In genomic region chr15:64444836-64445235, GRCh38 we compare ENCODE assay signal across 16 cellular contexts. TPM values are rescaled to one million over a fixed set of nuclear protein-coding genes. Genes with fewer than 3 reads are reported as not detected.
DNase-seq lines count a peak whose midpoint lies in the region; ATAC-seq, FAIRE-seq and TF ChIP-seq lines count a peak whose summit lies in the region.
"Had no signal": no experiment of that assay in that cellular context is flagged by ENCODE, and none has a peak within 500 bp of the region (broad histone marks: within the 10 kb centered on the region; RNA-seq: fewer than 3 reads in every experiment).

No MANE protein-coding gene starts in this region.

- H3K4me1 Mint-ChIP-seq in activated naive CD4-positive, alpha-beta T cell treated with anti-CD3 and anti-CD28 coated beads, Interleukin-2, amount 50 U/mL, for 24 hours, result peaks cover 56% of the 10 kb centered on the region

- intact Hi-C loops in endothelial cell of umbilical vein (cut with micrococcal nuclease), result loop anchor here (1.0 kb wide), 2 partner anchors 15 to 91 kb away; partner anchors contain the start of gene ZNF609
- intact Hi-C loops in thyroid gland (cut with DNase I), result no loop called here
- intact Hi-C loops in colonic mucosa (cut with DNase I), result no loop called here

- H3K27ac Mint-ChIP-seq in activated naive CD4-positive, alpha-beta T cell treated with anti-CD3 and anti-CD28 coated beads, Interleukin-2, amount 50 U/mL, for 24 hours, result peak overlapping the region; percentile 98

- peaks cover 22% of the 10 kb centered on the region for H3K4me1 ChIP-seq in RWPE2 (ENCODE audit: insufficient read depth, poor library complexity, severe bottlenecking)
- peaks cover 34% of the 10 kb centered on the region for H3K4me1 ChIP-seq in endothelial cell of umbilical vein (ENCODE audit: control insufficient read depth, extremely low read depth, insufficient read depth, low read length)
- H3K4me1 ChIP-seq in thyroid gland, result peaks cover 8 to 17% of the 10 kb centered on the region in 2 donors
- no peaks in the 10 kb centered on the region for H3K4me1 ChIP-seq in colonic mucosa
- H3K4me1 ChIP-seq in HAP-1, result no peaks in the 10 kb centered on the region; the same call in 1 of the 2 replicates

- no peaks in the 10 kb centered on the region for H3K79me2 ChIP-seq in endothelial cell of umbilical vein (ENCODE audit: control insufficient read depth, insufficient read depth, low read length)

- in situ Hi-C loops in HAP-1 (cut with MboI; ENCODE audit: low sequenced_read_pairs), result no loop called here

- CTCF ChIA-PET in endothelial cell of umbilical vein (lab: Charles Lee), result interaction anchor here (1.5 to 3.1 kb wide), 2 partner anchors 12 to 15 kb away, joined by 3 to 14 read pairs; partner anchors contain the start of gene ZNF609

- H3K9ac ChIP-seq in endothelial cell of umbilical vein (replicated peaks; ENCODE audit: extremely low read depth, insufficient read depth, low read length), result peak overlapping the region; percentile 75
- no peak overlapping the region for H3K9ac ChIP-seq in colonic mucosa (ENCODE audit: low read depth in 2 of 2, low read length in 2 of 2)

- no peak for ATAC-seq in RWPE2 (ENCODE audit: low read depth)
- ATAC-seq: body of pancreas had no signal

- no peaks in the 10 kb centered on the region for H3K9me3 Mint-ChIP-seq in activated naive CD4-positive, alpha-beta T cell treated with anti-CD3 and anti-CD28 coated beads, Interleukin-2, amount 50 U/mL, for 24 hours
- H3K9me3 Mint-ChIP-seq: memory B cell had no signal

- H3K4me3 ChIP-seq in RWPE2 (ENCODE audit: severe bottlenecking), result no peak overlapping the region
- H3K4me3 ChIP-seq in endothelial cell of umbilical vein (replicated peaks in 1 of 3; ENCODE audit: insufficient read depth in 1 of 3, low read depth in 1 of 3, low read length in 3 of 3), result peak overlapping the region in 1 of 3 experiments; percentile 58
- H3K4me3 ChIP-seq in thyroid gland (replicated peaks in 1 of 3), result no peak overlapping the region
- H3K4me3 ChIP-seq in colonic mucosa, result no peak overlapping the region
- no peak overlapping the region for H3K4me3 ChIP-seq in HAP-1
- H3K4me3 ChIP-seq: body of pancreas, pancreas, tibial nerve had no signal

- no peak for TF ChIP-seq CTCF in RWPE2 (IDR thresholded peaks at IDR 0.05; ENCODE audit: poor library complexity, severe bottlenecking)
- no peak for TF ChIP-seq CTCF in endothelial cell of umbilical vein (IDR thresholded peaks at IDR 0.05; ENCODE audit: extremely low read depth in 1 of 2, insufficient read depth in 1 of 2, low read depth in 1 of 2, low read length in 2 of 2)
- TF ChIP-seq CTCF in thyroid gland (IDR thresholded peaks at IDR 0.05), result no peak
- no peak for TF ChIP-seq CTCF in colonic mucosa (IDR thresholded peaks at IDR 0.05)

- DNase-seq in activated naive CD4-positive, alpha-beta T cell treated with Interleukin-2 at 50 U/mL for 16 hours, result no peak
- DNase-seq in RWPE2 (ENCODE audit: low spot score), result no peak
- DNase-seq in endothelial cell of umbilical vein (ENCODE audit: low read depth, low spot score), result no peak
- DNase-seq in thyroid gland, result no peak
- DNase-seq in colonic mucosa, result no peak
- DNase-seq in nucleus accumbens (lab: John Stamatoyannopoulos, UW), result no peak
- no peak for DNase-seq in HAP-1 (ENCODE audit: low spot score in 2 of 2)
- DNase-seq: activated CD8-positive, alpha-beta memory T cell treated with anti-CD3 and anti-CD28 coated beads, Interleukin-2, amount 50 U/mL, for 4 hours; NCI-H2029 treated with DMSO at 0.1 percent for 48 hours; NCI-H82; Right ventricle myocardium superior had no signal

- H3K9me1 ChIP-seq in endothelial cell of umbilical vein (replicated peaks; ENCODE audit: control insufficient read depth, extremely low read depth, insufficient read depth, low read length), result no peaks in the 10 kb centered on the region

- no peaks in the 10 kb centered on the region for H3K27me3 Mint-ChIP-seq in activated naive CD4-positive, alpha-beta T cell treated with anti-CD3 and anti-CD28 coated beads, Interleukin-2, amount 50 U/mL, for 24 hours
- H3K27me3 Mint-ChIP-seq: memory B cell had no signal

- POLR2A ChIA-PET in endothelial cell of umbilical vein (lab: Charles Lee), result interaction anchor here (0.8 kb wide), 1 partner anchor 40 kb away, joined by 3 read pairs; no protein-coding TSS in a partner anchor

- BruUV-seq in endothelial cell of umbilical vein (replicated peaks; lab: Mats Ljungman, UMichigan), result TSS peak; percentile 77

- H4K20me1 ChIP-seq in endothelial cell of umbilical vein (replicated peaks; ENCODE audit: control insufficient read depth, extremely low read depth, insufficient read depth, low read length), result no peaks in the 10 kb centered on the region

- H3K4me2 ChIP-seq in endothelial cell of umbilical vein (ENCODE audit: insufficient read depth, low read length), result peak overlapping the region; percentile 82

- H3K27me3 ChIP-seq in RWPE2 (ENCODE audit: insufficient read depth, poor library complexity, severe bottlenecking) (no peaks in the 10 kb centered on the region), endothelial cell of umbilical vein (ENCODE audit: control insufficient read depth in 2 of 2, insufficient read depth in 2 of 2, low read length in 2 of 2) (no peaks in the 10 kb centered on the region), thyroid gland (no peaks in the 10 kb centered on the region), colonic mucosa (no peaks in the 10 kb centered on the region), HAP-1 (ENCODE audit: low read depth) (no peaks in the 10 kb centered on the region)
- H3K27me3 ChIP-seq: body of pancreas, pancreas, tibial nerve had no signal

- peaks cover 45% of the 10 kb centered on the region for H3K36me3 ChIP-seq in RWPE2 (ENCODE audit: low read depth)
- peaks cover 3 to 7% of the 10 kb centered on the region in 2 experiments for H3K36me3 ChIP-seq in endothelial cell of umbilical vein (ENCODE audit: control insufficient read depth in 2 of 2, extremely low read depth in 1 of 2, insufficient read depth in 2 of 2, low read length in 2 of 2)
- H3K36me3 ChIP-seq in thyroid gland, result peaks cover 12 to 18% of the 10 kb centered on the region in 2 donors
- H3K36me3 ChIP-seq in colonic mucosa, result no peaks in the 10 kb centered on the region
- peaks cover 8% of the 10 kb centered on the region; the same call in 1 of the 2 replicates for H3K36me3 ChIP-seq in HAP-1 (replicated peaks)

- no peak for TF ChIP-seq POLR2A in endothelial cell of umbilical vein (IDR thresholded peaks at IDR 0.05; ENCODE audit: low read depth, low read length)
- TF ChIP-seq POLR2A in thyroid gland (IDR thresholded peaks at IDR 0.05), result no peak

- no peak overlapping the region for H2AFZ ChIP-seq in endothelial cell of umbilical vein (ENCODE audit: low read depth, low read length)

- H3K4me3 Mint-ChIP-seq in activated naive CD4-positive, alpha-beta T cell treated with anti-CD3 and anti-CD28 coated beads, Interleukin-2, amount 50 U/mL, for 24 hours, result peak overlapping the region; percentile 88
- H3K4me3 Mint-ChIP-seq: memory B cell had no signal

- H3K36me3 Mint-ChIP-seq in activated naive CD4-positive, alpha-beta T cell treated with anti-CD3 and anti-CD28 coated beads, Interleukin-2, amount 50 U/mL, for 24 hours, result peaks cover 12% of the 10 kb centered on the region

- no peak for FAIRE-seq in endothelial cell of umbilical vein (lab: Jason Lieb, UNC)
- FAIRE-seq: pancreas had no signal

- dilution Hi-C loops in endothelial cell of umbilical vein (cut with MboI; ENCODE audit: extremely low pct_ligation_motif_present, low sequenced_read_pairs), result no loop called here

- H3K9me3 ChIP-seq in RWPE2 (ENCODE audit: severe bottlenecking), result no peaks in the 10 kb centered on the region
- H3K9me3 ChIP-seq in endothelial cell of umbilical vein (replicated peaks; ENCODE audit: control insufficient read depth, insufficient read depth, low read length), result no peaks in the 10 kb centered on the region
- H3K9me3 ChIP-seq in thyroid gland, result no peaks in the 10 kb centered on the region
- H3K9me3 ChIP-seq in colonic mucosa, result no peaks in the 10 kb centered on the region
- H3K9me3 ChIP-seq in HAP-1, result no peaks in the 10 kb centered on the region
- H3K9me3 ChIP-seq: body of pancreas, pancreas, tibial nerve had no signal

- peak overlapping the region; percentile 92 for H3K27ac ChIP-seq in RWPE2 (ENCODE audit: poor library complexity, severe bottlenecking)
- peak overlapping the region; percentile 97 for H3K27ac ChIP-seq in endothelial cell of umbilical vein (ENCODE audit: insufficient read depth, low read depth, low read length)
- H3K27ac ChIP-seq in thyroid gland, result peak overlapping the region; percentile 7 to 60 (median 20)
- no peak overlapping the region for H3K27ac ChIP-seq in colonic mucosa

TF ChIP-seq in endothelial cell of umbilical vein, 7 proteins besides CTCF, POLR2A, EP300 and RAD21:
- TF ChIP-seq MAX (IDR thresholded peaks at IDR 0.05; ENCODE audit: insufficient read depth, insufficient read length), result no peak
- no peak for TF ChIP-seq FOS (IDR thresholded peaks at IDR 0.05; ENCODE audit: borderline replicate concordance, insufficient read depth, low read length)
- no peak for TF ChIP-seq POLR2AphosphoS5 (IDR thresholded peaks at IDR 0.05; ENCODE audit: insufficient read depth, low read depth, low read length)

RNA-seq across cellular contexts. Expression of gene ZNF609, which starts 15.5 kb away (rescaled TPM):
- total RNA-seq in endothelial cell of umbilical vein (49.6 and 52.8 TPM in 2 replicates), thyroid gland (10 to 100 TPM; 25.2 to 45.5 (median 32.6) TPM), colonic mucosa (10 to 100 TPM; 24.5 to 24.8 TPM)
- 15.9 and 18.2 TPM in 2 replicates for polyA plus RNA-seq in endothelial cell of umbilical vein
- polyA plus RNA-seq in endothelial cell of umbilical vein (2011; cell fraction: cytosol; rRNA removed), result 21.3 and 23.1 TPM in 2 replicates
- 34.8 and 35.1 TPM in 2 replicates for polyA plus RNA-seq in endothelial cell of umbilical vein (2011; cell fraction: nucleus; rRNA removed)
- polyA plus RNA-seq in endothelial cell of umbilical vein (2012), result 23.2 and 26.3 TPM in 2 replicates
- polyA minus RNA-seq in endothelial cell of umbilical vein, result 134 and 139 TPM in 2 replicates
- polyA minus RNA-seq in endothelial cell of umbilical vein (2011; cell fraction: cytosol; rRNA and poly(A)+ RNA removed), result 12.7 TPM
- polyA minus RNA-seq in endothelial cell of umbilical vein (2011; cell fraction: nucleus; rRNA and poly(A)+ RNA removed), result 38.6 and 49.6 TPM in 2 replicates

RNA-seq across cellular contexts. Expression of gene TRIP4, which starts 57.2 kb away (rescaled TPM):
- total RNA-seq in endothelial cell of umbilical vein (29.8 and 31.1 TPM in 2 replicates), thyroid gland (10 to 100 TPM; 13.7 to 39.6 (median 21.7) TPM), colonic mucosa (10 to 100 TPM; 28.0 to 32.4 TPM)
- polyA plus RNA-seq in endothelial cell of umbilical vein, result 9.4 and 10.9 TPM in 2 replicates
- 19.5 and 20.1 TPM in 2 replicates for polyA plus RNA-seq in endothelial cell of umbilical vein (2011; cell fraction: cytosol; rRNA removed)
- polyA plus RNA-seq in endothelial cell of umbilical vein (2011; cell fraction: nucleus; rRNA removed), result 20.3 and 27.1 TPM in 2 replicates
- polyA plus RNA-seq in endothelial cell of umbilical vein (2012), result 28.2 and 35.6 TPM in 2 replicates
- polyA minus RNA-seq in endothelial cell of umbilical vein, result 20.1 and 30.1 TPM in 2 replicates
- polyA minus RNA-seq in endothelial cell of umbilical vein (2011; cell fraction: cytosol; rRNA and poly(A)+ RNA removed), result 6.2 TPM
- 21.2 and 22.6 TPM in 2 replicates for polyA minus RNA-seq in endothelial cell of umbilical vein (2011; cell fraction: nucleus; rRNA and poly(A)+ RNA removed)
